In the genomic region with DNA sequence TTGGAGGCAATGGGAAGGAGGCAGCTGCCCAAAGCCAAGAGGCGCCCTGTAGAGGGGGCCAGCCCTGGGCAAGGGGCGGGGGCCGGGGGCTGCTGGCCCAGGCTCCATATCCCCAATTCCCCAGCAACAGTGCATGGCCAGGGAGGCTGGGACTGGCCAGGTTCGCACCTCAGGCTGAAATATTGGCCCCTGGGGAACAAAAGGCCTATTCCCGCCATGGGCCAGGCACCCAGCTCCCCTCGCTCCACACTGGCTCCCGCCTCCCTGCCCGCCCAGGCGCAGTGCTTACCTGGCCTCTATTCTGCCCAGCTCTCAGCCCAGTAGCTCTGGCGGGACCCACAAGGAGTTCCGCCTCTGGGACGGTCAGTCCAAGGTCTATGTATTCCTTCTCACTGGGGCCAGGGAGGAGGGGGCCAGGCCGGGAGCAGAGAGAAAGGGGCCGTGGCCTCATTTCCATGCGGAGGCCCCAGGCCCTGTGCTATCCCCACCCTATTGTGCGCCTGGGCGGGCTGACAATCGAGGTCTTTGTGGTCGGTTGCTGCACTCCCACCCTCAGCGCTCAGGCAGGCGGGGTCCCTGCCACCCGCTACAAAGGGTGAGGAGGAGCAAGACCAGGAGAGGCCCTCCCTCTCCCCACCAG, we compare ENCODE assay signal across 17 cellular contexts.
"Had no signal": no experiment of that assay in that cellular context is flagged by ENCODE, and none has a peak within 500 bp of the region (broad histone marks: within the 10 kb centered on the region; RNA-seq: fewer than 3 reads in every experiment).

No MANE protein-coding gene starts in this region.

- ATAC-seq: activated CD8-positive, alpha-beta T cell treated with anti-CD3 and anti-CD28 coated beads, Interleukin-2, amount 10 ng/mL, durations not matched to agents 7 days and 5 days; activated naive CD4-positive, alpha-beta T cell treated with anti-CD3 and anti-CD28 coated beads, Interleukin-2, amount 50 U/mL, for 72 hours; effector memory CD8-positive, alpha-beta T cell; esophagus mucosa; left ventricle myocardium superior; naive thymus-derived CD8-positive, alpha-beta T cell; stimulated activated naive CD8-positive, alpha-beta T cell treated with anti-CD3 and anti-CD28 coated beads, Interleukin-15, Interleukin-2, amounts not matched to agents 100 U/mL and 50 U/mL, for 24 hours; upper lobe of right lung had no signal

- H3K4me3 ChIP-seq: thyroid gland, upper lobe of right lung had no signal

- DNase-seq: activated CD4-positive, alpha-beta T cell treated with anti-CD3 and anti-CD28 coated beads for 1 hour; activated CD4-positive, alpha-beta T cell treated with anti-CD3 and anti-CD28 coated beads, Interleukin-2, amount 50 U/mL, for 1 hour; activated CD8-positive, alpha-beta T cell treated with anti-CD3 and anti-CD28 coated beads, Interleukin-2, amount 10 ng/mL, durations not matched to agents 7 days and 5 days; aorta; effector memory CD8-positive, alpha-beta T cell; foreskin melanocyte; hypothalamus; left ventricle myocardium superior; mammary epithelial cell; naive thymus-derived CD8-positive, alpha-beta T cell; stimulated activated CD4-positive, alpha-beta T cell treated with anti-CD3 and anti-CD28 coated beads, Interleukin-4, amount 100 ng/mL, for 24 hours; stimulated activated naive CD8-positive, alpha-beta T cell treated with anti-CD3 and anti-CD28 coated beads, Interleukin-15, Interleukin-2, amounts not matched to agents 100 U/mL and 50 U/mL, for 24 hours; T-helper 1 cell; thyroid gland; upper lobe of right lung had no signal

- H3K27ac ChIP-seq: thyroid gland, upper lobe of right lung had no signal

- H3K4me1 ChIP-seq: upper lobe of right lung had no signal

- H3K9me3 ChIP-seq: thyroid gland, upper lobe of right lung had no signal

- H3K36me3 ChIP-seq: thyroid gland, upper lobe of right lung had no signal
